ENCODE assay signal across 1 cellular context in genomic region chr4:139558235-139559094, GRCh38.
TF ChIP-seq lines count a peak whose summit lies in the region.

No MANE protein-coding gene starts in this region.

TF ChIP-seq in A549, 52 proteins besides CTCF, POLR2A, EP300 and RAD21 (continued from another document):
- no peak for TF ChIP-seq ATOH8 (CRISPR knock-in tag; IDR thresholded peaks at IDR 0.05; ENCODE audit: low read depth)
